33 cellular contexts compared by ENCODE assay signal in the genomic region with DNA sequence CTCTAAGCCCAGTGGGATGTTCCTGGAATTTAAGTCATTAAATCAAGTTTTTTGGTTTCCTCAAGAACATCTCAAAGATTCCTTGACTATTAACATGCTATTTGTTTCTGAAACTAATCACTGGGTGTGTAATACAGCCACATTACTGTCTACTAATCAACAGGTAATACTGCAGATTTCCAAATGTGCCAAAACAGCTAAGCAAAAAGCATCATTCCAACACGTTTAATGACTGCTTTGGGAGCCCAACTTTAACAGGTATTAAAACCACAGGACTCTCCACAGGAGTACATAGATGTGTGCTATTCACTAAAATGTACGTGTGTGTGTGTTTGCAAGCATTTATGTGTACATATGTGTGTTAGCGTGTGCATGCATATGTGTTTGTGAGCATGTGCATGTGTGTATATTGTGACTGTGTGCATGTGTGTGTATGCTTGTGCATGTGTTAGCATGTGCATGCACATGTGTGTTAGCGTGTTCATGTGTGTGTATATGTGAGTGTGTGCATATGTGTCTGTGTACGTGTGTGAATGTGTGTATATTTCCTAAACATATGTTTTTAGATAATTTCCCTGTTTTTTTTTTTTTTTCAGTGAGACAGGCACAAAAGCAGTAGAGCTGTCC.
"Had no signal": no experiment of that assay in that cellular context is flagged by ENCODE, and none has a peak within 500 bp of the region (broad histone marks: within the 10 kb centered on the region; RNA-seq: fewer than 3 reads in every experiment).

No MANE protein-coding gene starts in this region.

- H3K9me3 Mint-ChIP-seq: activated CD4-positive, alpha-beta memory T cell treated with anti-CD3 and anti-CD28 coated beads, Interleukin-2, amount 10 ng/mL, durations not matched to agents 7 days and 5 days; activated T-cell treated with anti-CD3 and anti-CD28 coated beads, Interleukin-2, amount 50 U/mL, for 24 hours; activated T-helper 17 cell treated with anti-CD3 and anti-CD28 coated beads, Interleukin-2, amount 50 U/mL, for 72 hours; dendritic cell treated with granulocyte-macrophage colony-stimulating factor and Interleukin-4, amounts not matched to agents 40 ng/mL and 50 ng/mL, for 4 days; endodermal cell; immature natural killer cell; natural killer cell treated with Interleukin-12 subunit alpha and Interleukin-12 subunit beta and Interleukin-15 and Interleukin-18, amount 100 ng/mL, for 72 hours; stimulated activated effector memory CD8-positive, alpha-beta T cell treated with anti-CD3 and anti-CD28 coated beads, Interleukin-12 subunit alpha, Interleukin-12 subunit beta, amount 100 ng/mL, for 72 hours; T-helper 1 cell treated with Interleukin-12 subunit alpha and Interleukin-12 subunit beta and Interleukin-4 antibody, amounts not matched to agents 30 μg/mL and 1 μg/mL, for 36 hours had no signal

- H3K4me3 ChIP-seq: esophagus muscularis mucosa, heart left ventricle, left lung, lower lobe of right lung, ovary, sigmoid colon, stomach, tibial artery had no signal

- H3K27me3 Mint-ChIP-seq: activated CD4-positive, alpha-beta memory T cell treated with anti-CD3 and anti-CD28 coated beads, Interleukin-2, amount 10 ng/mL, durations not matched to agents 7 days and 5 days; activated CD4-positive, alpha-beta T cell treated with anti-CD3 and anti-CD28 coated beads, Interleukin-2, amount 10 ng/mL, durations not matched to agents 7 days and 5 days; activated T-cell treated with anti-CD3 and anti-CD28 coated beads, Interleukin-2, amount 50 U/mL, for 24 hours; dendritic cell treated with granulocyte-macrophage colony-stimulating factor and Interleukin-4, amounts not matched to agents 40 ng/mL and 50 ng/mL, for 4 days; progenitor cell of endocrine pancreas had no signal

- H3K4me3 Mint-ChIP-seq: activated CD4-positive, alpha-beta memory T cell treated with anti-CD3 and anti-CD28 coated beads, Interleukin-2, amount 10 ng/mL, durations not matched to agents 7 days and 5 days; activated CD4-positive, alpha-beta T cell treated with anti-CD3 and anti-CD28 coated beads, Interleukin-2, amount 10 ng/mL, durations not matched to agents 7 days and 5 days; activated T-cell treated with anti-CD3 and anti-CD28 coated beads, Interleukin-2, amount 50 U/mL, for 24 hours; activated T-helper 17 cell treated with anti-CD3 and anti-CD28 coated beads, Interleukin-2, amount 50 U/mL, for 72 hours; dendritic cell treated with granulocyte-macrophage colony-stimulating factor and Interleukin-4, amounts not matched to agents 40 ng/mL and 50 ng/mL, for 4 days; endodermal cell; immature natural killer cell; natural killer cell treated with Interleukin-12 subunit alpha and Interleukin-12 subunit beta and Interleukin-15 and Interleukin-18, amount 100 ng/mL, for 72 hours; stimulated activated effector memory CD8-positive, alpha-beta T cell treated with anti-CD3 and anti-CD28 coated beads, Interleukin-12 subunit alpha, Interleukin-12 subunit beta, amount 100 ng/mL, for 72 hours; T-helper 1 cell treated with Interleukin-12 subunit alpha and Interleukin-12 subunit beta and Interleukin-4 antibody, amounts not matched to agents 30 μg/mL and 1 μg/mL, for 36 hours had no signal

- H3K36me3 Mint-ChIP-seq: natural killer cell treated with Interleukin-12 subunit alpha and Interleukin-12 subunit beta and Interleukin-15 and Interleukin-18, amount 100 ng/mL, for 72 hours had no signal

- H3K27me3 ChIP-seq: esophagus muscularis mucosa, foreskin keratinocyte, heart left ventricle, left lung, ovary, sigmoid colon, stomach, tibial artery had no signal

- H3K9me3 ChIP-seq: esophagus muscularis mucosa, heart left ventricle, left lung, lower lobe of right lung, ovary, sigmoid colon, stomach, tibial artery had no signal

- FAIRE-seq: small intestine had no signal

- H3K27ac Mint-ChIP-seq: activated CD4-positive, alpha-beta memory T cell treated with anti-CD3 and anti-CD28 coated beads, Interleukin-2, amount 10 ng/mL, durations not matched to agents 7 days and 5 days; activated CD4-positive, alpha-beta T cell treated with anti-CD3 and anti-CD28 coated beads, Interleukin-2, amount 10 ng/mL, durations not matched to agents 7 days and 5 days; activated T-cell treated with anti-CD3 and anti-CD28 coated beads, Interleukin-2, amount 50 U/mL, for 24 hours; activated T-helper 17 cell treated with anti-CD3 and anti-CD28 coated beads, Interleukin-2, amount 50 U/mL, for 72 hours; endodermal cell; immature natural killer cell; natural killer cell treated with Interleukin-12 subunit alpha and Interleukin-12 subunit beta and Interleukin-15 and Interleukin-18, amount 100 ng/mL, for 72 hours; stimulated activated effector memory CD8-positive, alpha-beta T cell treated with anti-CD3 and anti-CD28 coated beads, Interleukin-12 subunit alpha, Interleukin-12 subunit beta, amount 100 ng/mL, for 72 hours; T-helper 1 cell treated with Interleukin-12 subunit alpha and Interleukin-12 subunit beta and Interleukin-4 antibody, amounts not matched to agents 30 μg/mL and 1 μg/mL, for 36 hours had no signal

- ATAC-seq: activated T-helper 17 cell treated with anti-CD3 and anti-CD28 coated beads, Interleukin-2, amount 50 U/mL, for 72 hours; left lung; lower lobe of right lung; natural killer cell treated with Interleukin-12 subunit alpha and Interleukin-12 subunit beta and Interleukin-15 and Interleukin-18, amount 100 ng/mL, for 72 hours; stimulated activated effector memory CD8-positive, alpha-beta T cell treated with anti-CD3 and anti-CD28 coated beads, Interleukin-12 subunit alpha, Interleukin-12 subunit beta, amount 100 ng/mL, for 72 hours had no signal

- H3K4me1 ChIP-seq: foreskin keratinocyte, tibial artery had no signal

- H3K4me1 Mint-ChIP-seq: activated CD4-positive, alpha-beta memory T cell treated with anti-CD3 and anti-CD28 coated beads, Interleukin-2, amount 10 ng/mL, durations not matched to agents 7 days and 5 days; activated CD4-positive, alpha-beta T cell treated with anti-CD3 and anti-CD28 coated beads, Interleukin-2, amount 10 ng/mL, durations not matched to agents 7 days and 5 days; activated T-helper 17 cell treated with anti-CD3 and anti-CD28 coated beads, Interleukin-2, amount 50 U/mL, for 72 hours; stimulated activated effector memory CD8-positive, alpha-beta T cell treated with anti-CD3 and anti-CD28 coated beads, Interleukin-12 subunit alpha, Interleukin-12 subunit beta, amount 100 ng/mL, for 72 hours had no signal

- H3K27ac ChIP-seq: esophagus muscularis mucosa, foreskin keratinocyte, left lung, lower lobe of right lung, ovary, sigmoid colon, tibial artery had no signal

- H3K36me3 ChIP-seq: esophagus muscularis mucosa, heart left ventricle, left lung, lower lobe of right lung, ovary, sigmoid colon, stomach, tibial artery had no signal

- DNase-seq: activated CD4-positive, alpha-beta memory T cell treated with anti-CD3 and anti-CD28 coated beads, Interleukin-2, amount 10 ng/mL, durations not matched to agents 7 days and 5 days; activated CD4-positive, alpha-beta T cell treated with anti-CD3 and anti-CD28 coated beads for 1 hour; activated CD4-positive, alpha-beta T cell treated with anti-CD3 and anti-CD28 coated beads, Interleukin-2, amount 10 ng/mL, durations not matched to agents 7 days and 5 days; activated CD8-positive, alpha-beta memory T cell treated with anti-CD3 and anti-CD28 coated beads, Interleukin-2, amount 50 U/mL, for 48 hours; activated gamma-delta T cell treated with Interleukin-2 at 50 U/mL for 16 hours; activated naive CD4-positive, alpha-beta T cell treated with anti-CD3 and anti-CD28 coated beads, Interleukin-2, amount 50 U/mL, for 16 hours; activated T-cell treated with anti-CD3 and anti-CD28 coated beads, Interleukin-2, amount 50 U/mL, for 24 hours; amniotic stem cell; caudate nucleus; endodermal cell; foreskin keratinocyte; hypothalamus; immature natural killer cell; kidney glomerular epithelial cell; left lung; mesendoderm; ovary; retina; sigmoid colon; small intestine; stimulated activated CD4-positive, alpha-beta T cell treated with anti-CD3 and anti-CD28 coated beads, Interleukin-4, amount 100 ng/mL, for 24 hours; stomach; T-helper 9 cell; tibial artery had no signal
